15 cellular contexts compared by ENCODE assay signal in genomic region chr14:92644166-92644565, GRCh38.
A peak's percentile ranks its signal among the peaks of the same experiment; 100 is the strongest.
DNase-seq lines count a peak whose midpoint lies in the region; ATAC-seq and TF ChIP-seq lines count a peak whose summit lies in the region.
"Had no signal": no experiment of that assay in that cellular context is flagged by ENCODE, and none has a peak within 500 bp of the region (broad histone marks: within the 10 kb centered on the region; RNA-seq: fewer than 3 reads in every experiment).

No MANE protein-coding gene starts in this region.

- CTCF ChIA-PET in CD4-positive, alpha-beta T cell (lab: Charles Lee), result no interaction called here

- H3K27me3 ChIP-seq in CD4-positive, alpha-beta T cell (ENCODE audit: control insufficient read depth, insufficient read depth, low read length), result no peaks in the 10 kb centered on the region
- H3K27me3 ChIP-seq in MG63, result no peaks in the 10 kb centered on the region
- no peaks in the 10 kb centered on the region for H3K27me3 ChIP-seq in osteoblast (ENCODE audit: insufficient read depth, low read length)
- H3K27me3 ChIP-seq: body of pancreas had no signal

- no peak overlapping the region for H3K4me3 ChIP-seq in MG63
- no peak overlapping the region for H3K4me3 ChIP-seq in epithelial cell of esophagus (ENCODE audit: low read length)
- no peak overlapping the region for H3K4me3 ChIP-seq in osteoblast (ENCODE audit: insufficient read depth, low read length)
- H3K4me3 ChIP-seq: body of pancreas had no signal

- DNase-seq in CD4-positive, alpha-beta T cell, result no peak
- DNase-seq in MG63 (peak; percentile 35), epithelial cell of esophagus (ENCODE audit: low read depth) (peak; percentile 88), osteoblast (ENCODE audit: insufficient read length, low spot score, missing footprints) (peak; percentile 97), NCI-H1417 treated with DMSO at 0.1 percent for 48 hours (lab: John Stamatoyannopoulos, UW) (no peak), dermis blood vessel endothelial cell (no peak)
- DNase-seq: activated T-cell treated with anti-CD3 and anti-CD28 coated beads, Interleukin-2, amount 50 U/mL, for 48 hours; body of pancreas; CD8-positive, alpha-beta memory T cell; H7; NCI-H446; small intestine had no signal

- peaks cover 50% of the 10 kb centered on the region for H3K4me1 ChIP-seq in osteoblast (ENCODE audit: insufficient read depth, low read length)
- H3K4me1 ChIP-seq: body of pancreas had no signal

- no peaks in the 10 kb centered on the region for H3K79me2 ChIP-seq in osteoblast (ENCODE audit: insufficient read depth, low read length)

- POLR2A ChIA-PET in CD4-positive, alpha-beta T cell (lab: Charles Lee), result no interaction called here

- H4K20me1 ChIP-seq in osteoblast (ENCODE audit: insufficient read depth, low read length), result no peaks in the 10 kb centered on the region

- intact Hi-C loops in CD4-positive, alpha-beta T cell (cut with DNase I, micrococcal nuclease), result no loop called here

- H3K36me3 Mint-ChIP-seq in CD4-positive, alpha-beta T cell (ENCODE audit: low read depth), result no peaks in the 10 kb centered on the region

- H3K4me1 Mint-ChIP-seq in CD4-positive, alpha-beta T cell (ENCODE audit: low read depth), result peaks cover 48% of the 10 kb centered on the region

- ATAC-seq in CD4-positive, alpha-beta T cell (ENCODE audit: poor library complexity), result no peak
- ATAC-seq in HG02840 (IDR thresholded peaks at IDR 0.05; ENCODE audit: low FRiP score, unreplicated experiment) (no peak), HG02610 (IDR thresholded peaks at IDR 0.05; ENCODE audit: unreplicated experiment) (no peak)
- ATAC-seq: activated CD4-positive, CD25-positive, alpha-beta regulatory T cell treated with anti-CD3 and anti-CD28 coated beads, Interleukin-2, amount 50 U/mL, for 24 hours; body of pancreas had no signal

- peaks cover 6% of the 10 kb centered on the region for H3K36me3 ChIP-seq in MG63
- H3K36me3 ChIP-seq in osteoblast (ENCODE audit: insufficient read depth, low read length), result peaks cover 9% of the 10 kb centered on the region

- no peak overlapping the region for H3K4me3 Mint-ChIP-seq in CD4-positive, alpha-beta T cell
- H3K4me3 Mint-ChIP-seq: CD8-positive, alpha-beta memory T cell had no signal

- H2AFZ ChIP-seq in osteoblast (ENCODE audit: low read length), result no peak overlapping the region

- TF ChIP-seq CTCF in CD4-positive, alpha-beta T cell (IDR thresholded peaks at IDR 0.05), result no peak
- no peak for TF ChIP-seq CTCF in epithelial cell of esophagus (IDR thresholded peaks at IDR 0.05; ENCODE audit: insufficient read depth, low read depth, low read length, missing control alignments)
- TF ChIP-seq CTCF in osteoblast (IDR thresholded peaks at IDR 0.05; ENCODE audit: extremely low read depth, low read depth, low read length), result no peak

- no peaks in the 10 kb centered on the region for H3K9me3 Mint-ChIP-seq in CD4-positive, alpha-beta T cell
- H3K9me3 Mint-ChIP-seq: CD8-positive, alpha-beta memory T cell had no signal

- no peak overlapping the region for H3K4me2 ChIP-seq in osteoblast (ENCODE audit: insufficient read depth, low read length)

- H3K27ac ChIP-seq in CD4-positive, alpha-beta T cell (ENCODE audit: low read depth, low read length), result no peak overlapping the region
- H3K27ac ChIP-seq in osteoblast (ENCODE audit: low read depth, low read length), result peak overlapping the region; percentile 99
- H3K27ac ChIP-seq: body of pancreas had no signal

- H3K9me3 ChIP-seq in CD4-positive, alpha-beta T cell (ENCODE audit: control insufficient read depth, low read length), result no peaks in the 10 kb centered on the region
- H3K9me3 ChIP-seq in MG63 (peaks cover 5% of the 10 kb centered on the region), osteoblast (ENCODE audit: low read depth, low read length) (peaks cover 6% of the 10 kb centered on the region)
- H3K9me3 ChIP-seq: body of pancreas had no signal

- peak overlapping the region; percentile 97 for H3K27ac Mint-ChIP-seq in CD4-positive, alpha-beta T cell

- no peaks in the 10 kb centered on the region for H3K27me3 Mint-ChIP-seq in CD4-positive, alpha-beta T cell
- H3K27me3 Mint-ChIP-seq: CD8-positive, alpha-beta memory T cell had no signal

Comparison
In these comparisons a context has a peak if more than half of its experiments do, and no peak if none do; other contexts are left out.
1. DNase-seq: peak in MG63 (single experiment), epithelial cell of esophagus (single experiment) and osteoblast (single experiment); none in CD4-positive, alpha-beta T cell (0 of 10), NCI-H1417 treated with DMSO at 0.1 percent for 48 hours (single experiment) and dermis blood vessel endothelial cell (single experiment).